ENCODE assay signal across 9 cellular contexts in genomic region chr11:64305691-64306562, GRCh38. TPM values are rescaled to one million over a fixed set of nuclear protein-coding genes. Genes with fewer than 3 reads are reported as not detected.
DNase-seq lines count a peak whose midpoint lies in the region; ATAC-seq, FAIRE-seq and TF ChIP-seq lines count a peak whose summit lies in the region.
"Had no signal": no experiment of that assay in that cellular context is flagged by ENCODE, and none has a peak within 500 bp of the region (broad histone marks: within the 10 kb centered on the region; RNA-seq: fewer than 3 reads in every experiment).

No MANE protein-coding gene starts in this region.

- intact Hi-C loops in spleen (cut with DNase I; ENCODE audit: low total_unique reads) = no loop called here

- no peaks in the 10 kb centered on the region for H3K9me3 ChIP-seq in astrocyte (ENCODE audit: insufficient read depth, low read depth, low read length)
- no peaks in the 10 kb centered on the region for H3K9me3 ChIP-seq in iPS-20b (ENCODE audit: insufficient read depth, low read depth, low read length)
- H3K9me3 ChIP-seq in spleen = no peaks in the 10 kb centered on the region

- H3K36me3 ChIP-seq in astrocyte (ENCODE audit: insufficient read depth, low read length) (no peaks in the 10 kb centered on the region), iPS-20b (ENCODE audit: insufficient read depth, low read depth, low read length) (peaks cover 5% of the 10 kb centered on the region; the same call in 1 of the 2 replicates), spleen (peaks cover 0 to 39% (median 0%) of the 10 kb centered on the region in 6 donors)

- H3K4me1 Mint-ChIP-seq in astrocyte (ENCODE audit: low read depth, unreplicated experiment) = peaks cover 1% of the 10 kb centered on the region

- H3K4me2 ChIP-seq in astrocyte (ENCODE audit: low read length) = peak overlapping the region; percentile 95

- peak overlapping the region; percentile 69 for H3K4me3 ChIP-seq in LNCaP clone FGC (ENCODE audit: low read depth, low read length)
- peak overlapping the region; percentile 73 for H3K4me3 ChIP-seq in astrocyte (ENCODE audit: insufficient read depth, low read depth, low read length)
- peak overlapping the region; percentile 92 for H3K4me3 ChIP-seq in iPS-20b (ENCODE audit: low read length)
- H3K4me3 ChIP-seq in spleen = peak overlapping the region; percentile 70 to 91 (median 80)

- H3K9me3 Mint-ChIP-seq in astrocyte (ENCODE audit: unreplicated experiment) = no peaks in the 10 kb centered on the region

- H3K27me3 ChIP-seq in astrocyte (ENCODE audit: insufficient read depth, low read length) = peaks cover 2% of the 10 kb centered on the region
- H3K27me3 ChIP-seq in iPS-20b (ENCODE audit: insufficient read depth, low read length) = peaks cover 18% of the 10 kb centered on the region
- H3K27me3 ChIP-seq in spleen (replicated peaks in 1 of 7) = peaks cover 0 to 17% (median 4%) of the 10 kb centered on the region in 7 donors

- WGBS in spleen, 5 donors = 0 to 1% (median 1%) methylated on average over 5 to 71 of the region's 71 CpGs

- H3K4me1 ChIP-seq in astrocyte (ENCODE audit: insufficient read depth, low read length) (peaks cover 14% of the 10 kb centered on the region), iPS-20b (ENCODE audit: insufficient read depth, low read length) (peaks cover 11% of the 10 kb centered on the region; the same call in 1 of the 2 replicates), spleen (peaks cover 23 to 67% (median 27%) of the 10 kb centered on the region in 6 donors)

- no peak for TF ChIP-seq POLR2A in spleen (IDR thresholded peaks at IDR 0.05)

- H3K27me3 Mint-ChIP-seq in astrocyte (ENCODE audit: low read depth, unreplicated experiment) = peaks cover 8% of the 10 kb centered on the region

- H3K9ac ChIP-seq in astrocyte (ENCODE audit: low read length) (peak overlapping the region; percentile 78), iPS-20b (ENCODE audit: low read depth, low read length) (peak overlapping the region; percentile 89)

- peak overlapping the region; percentile 6 for H3K27ac ChIP-seq in astrocyte (ENCODE audit: low read depth, low read length)
- peak overlapping the region; percentile 81 for H3K27ac ChIP-seq in iPS-20b (ENCODE audit: low read length)
- H3K27ac ChIP-seq in spleen = peak overlapping the region; percentile 81 to 98 (median 94)

- TF ChIP-seq CTCF in LNCaP clone FGC (IDR thresholded peaks at IDR 0.05; ENCODE audit: control insufficient read depth, extremely low read depth, insufficient read depth) = peak; percentile 40; the same call in 1 of the 2 replicates
- TF ChIP-seq CTCF in astrocyte (IDR thresholded peaks at IDR 0.05; ENCODE audit: insufficient read depth, low read depth, low read length) = peak; percentile 5
- TF ChIP-seq CTCF in spleen (IDR thresholded peaks at IDR 0.05 in 8 of 11, conservative IDR thresholded peaks at IDR 0.05 in 3 of 11) = peak in 7 of 11 experiments; percentile 12 to 60 (median 48)

- peak overlapping the region; percentile 80 for H3K27ac Mint-ChIP-seq in astrocyte (ENCODE audit: unreplicated experiment)

- peaks cover 22% of the 10 kb centered on the region for H3K79me2 ChIP-seq in astrocyte (ENCODE audit: insufficient read depth, low read length)

- H4K20me1 ChIP-seq in astrocyte (ENCODE audit: insufficient read depth, low read length) = peaks cover 6% of the 10 kb centered on the region

- DNase-seq in DMS153 treated with DMSO at 0.1 percent for 48 hours (lab: John Stamatoyannopoulos, UW; ENCODE audit: unreplicated experiment) = peak; percentile 10
- DNase-seq in LNCaP clone FGC (ENCODE audit: low read depth) = peak; percentile 44
- DNase-seq in T-helper 2 cell = peak; percentile 45 to 79 (median 60)
- no peak for DNase-seq in astrocyte (ENCODE audit: low read depth)
- DNase-seq in spleen = peak; percentile 95

- H3K4me3 Mint-ChIP-seq in astrocyte (ENCODE audit: unreplicated experiment) = peak overlapping the region; percentile 94

- ATAC-seq in GM21528 (IDR thresholded peaks at IDR 0.05; ENCODE audit: low FRiP score, unreplicated experiment) (peak; percentile 37), GM18519 (IDR thresholded peaks at IDR 0.05; ENCODE audit: low FRiP score, unreplicated experiment) (no peak)

- FAIRE-seq in astrocyte (lab: Jason Lieb, UNC) = no peak

- peak overlapping the region; percentile 63 for H2AFZ ChIP-seq in astrocyte (ENCODE audit: low read depth, low read length)

- no peaks in the 10 kb centered on the region for H3K36me3 Mint-ChIP-seq in astrocyte (ENCODE audit: low read depth, unreplicated experiment)

RNA-seq across cellular contexts. Expression of gene ESRRA, which starts 0.6 kb away (rescaled TPM):
- total RNA-seq in astrocyte (25.0 and 26.3 TPM in 2 replicates), spleen (10 to 100 TPM; 30.2 to 49.3 (median 43.7) TPM)
- polyA plus RNA-seq in spleen = 10 to 100 TPM; 24.0 to 56.5 (median 34.7) TPM

RNA-seq across cellular contexts. Expression of gene CATSPERZ, which starts 5.8 kb away (rescaled TPM):
- total RNA-seq in astrocyte = not detected in 2 replicates
- total RNA-seq in spleen = not detected
- polyA plus RNA-seq in spleen = under 1 TPM in 2 of 3 donors, not detected in 1; 0.09 to 0.48 TPM
- total RNA-seq: renal cortical epithelial cell had no signal

RNA-seq across cellular contexts. Expression of gene TRMT112, which starts 11.4 kb away (rescaled TPM):
- total RNA-seq in astrocyte = 130 and 146 TPM in 2 replicates
- total RNA-seq in spleen = 100 to 1,000 TPM; 138 to 420 (median 158) TPM
- polyA plus RNA-seq in spleen = 100 to 1,000 TPM; 328 to 431 (median 350) TPM

RNA-seq across cellular contexts. Expression of gene PRDX5, which starts 12.0 kb away (rescaled TPM):
- total RNA-seq in astrocyte (243 and 263 TPM in 2 replicates), spleen (100 to 1,000 TPM in 3 of 7 donors, 10 to 100 TPM in 4; 77.0 to 169 (median 95.6) TPM)
- polyA plus RNA-seq in spleen = 100 to 1,000 TPM; 181 to 302 (median 237) TPM

RNA-seq across cellular contexts. Expression of gene KCNK4, which starts 14.8 kb away (rescaled TPM):
- total RNA-seq in astrocyte = 0.52 TPM in 1 of 2 replicates, not detected in the other
- total RNA-seq in spleen = under 1 TPM in 3 of 7 donors, not detected in 4; 0.35 to 0.77 (median 0.44) TPM
- polyA plus RNA-seq in spleen = under 1 TPM in 2 of 3 donors, not detected in 1; 0.06 to 0.09 TPM
- total RNA-seq: renal cortical epithelial cell had no signal

Comparison
In these comparisons a context has a peak if more than half of its experiments do, and no peak if none do; other contexts are left out.
1. H3K27ac ChIP-seq: peak in every context shown above with its lines; median percentile 94 in spleen; 81 in iPS-20b; 6 in astrocyte.